16 cellular contexts compared by ENCODE assay signal in genomic region chr10:63208981-63209380, GRCh38.
A peak's percentile ranks its signal among the peaks of the same experiment; 100 is the strongest.
DNase-seq lines count a peak whose midpoint lies in the region; ATAC-seq and TF ChIP-seq lines count a peak whose summit lies in the region.
"Had no signal": no experiment of that assay in that cellular context is flagged by ENCODE, and none has a peak within 500 bp of the region (broad histone marks: within the 10 kb centered on the region; RNA-seq: fewer than 3 reads in every experiment).

No MANE protein-coding gene starts in this region.

- H3K4me1 ChIP-seq in SK-N-SH (ENCODE audit: control insufficient read depth in 1 of 2, insufficient read depth in 2 of 2, low read depth in 1 of 2, low read length in 1 of 2) (peaks cover 37 to 44% of the 10 kb centered on the region in 2 experiments), psoas muscle (peaks cover 47% of the 10 kb centered on the region)

- ATAC-seq in psoas muscle (peak in 3 of 4 donors; percentile 48 to 57 (median 49)), GM18873 (IDR thresholded peaks at IDR 0.05; ENCODE audit: low FRiP score, unreplicated experiment) (no peak), HG02763 (IDR thresholded peaks at IDR 0.05; ENCODE audit: unreplicated experiment) (no peak), HG03571 (IDR thresholded peaks at IDR 0.05; ENCODE audit: unreplicated experiment) (no peak)
- ATAC-seq: left lobe of liver had no signal

- peak overlapping the region; percentile 35; the same call in 1 of the 2 replicates for H3K4me2 ChIP-seq in SK-N-SH

- no peaks in the 10 kb centered on the region for H3K9me2 ChIP-seq in SK-N-SH

- intact Hi-C loops in psoas muscle (cut with DNase I): no loop called here

- TF ChIP-seq CTCF in SK-N-SH (IDR thresholded peaks at IDR 0.05): no peak
- no peak for TF ChIP-seq CTCF in psoas muscle (IDR thresholded peaks at IDR 0.05)

- H3K4me3 ChIP-seq in SK-N-SH (ENCODE audit: low read depth in 2 of 2, low read length in 1 of 2) (no peak overlapping the region), psoas muscle (no peak overlapping the region)
- H3K4me3 ChIP-seq: adrenal gland, ovary had no signal

- H2AFZ ChIP-seq in SK-N-SH (ENCODE audit: low read depth): no peak overlapping the region

- H3K27ac ChIP-seq in SK-N-SH (ENCODE audit: low read depth in 2 of 2, low read length in 1 of 2) (peak overlapping the region in 1 of 2 experiments; percentile 85; a peak in 2 of 4 replicates), psoas muscle (no peak overlapping the region)
- H3K27ac ChIP-seq: ovary had no signal

- H4K20me1 ChIP-seq in SK-N-SH (ENCODE audit: insufficient read depth): peaks cover 47% of the 10 kb centered on the region

- WGBS in SK-N-SH (ENCODE audit: low lambda C conversion rate): 61% methylated on average over 2 of the region's 2 CpGs
- WGBS in psoas muscle, 3 donors: 17 to 25% (median 19%) methylated on average over 2 of the region's 2 CpGs

- H3K27me3 ChIP-seq in SK-N-SH (ENCODE audit: insufficient read depth): no peaks in the 10 kb centered on the region
- H3K27me3 ChIP-seq in psoas muscle (ENCODE audit: insufficient read depth in 3 of 3, low read length in 2 of 3): no peaks in the 10 kb centered on the region
- H3K27me3 ChIP-seq: adrenal gland, ovary had no signal

- peak overlapping the region; percentile 21; the same call in 1 of the 2 replicates for H3K9ac ChIP-seq in SK-N-SH

- no peak for TF ChIP-seq EP300 in SK-N-SH (IDR thresholded peaks at IDR 0.05; ENCODE audit: borderline replicate concordance in 1 of 2, low read depth in 1 of 2, low read length in 1 of 2)

- CTCF ChIA-PET in SK-N-SH (lab: Yijun Ruan, JAX): interaction anchor here (2.1 to 2.4 kb wide), 2 partner anchors 9 to 511 kb away, joined by 5 to 6 read pairs; no protein-coding TSS in a partner anchor

- peak; percentile 2 for DNase-seq in NCI-H2171 treated with DMSO at 0.1 percent for 48 hours (lab: John Stamatoyannopoulos, UW)
- DNase-seq in NCI-H2171 (lab: John Stamatoyannopoulos, UW): no peak
- DNase-seq in SK-N-SH: no peak
- DNase-seq in fibroblast of peridontal ligament (ENCODE audit: extremely low read depth): peak; percentile 64
- no peak for DNase-seq in psoas muscle
- DNase-seq: 8988T; activated CD4-positive, alpha-beta T cell treated with anti-CD3 and anti-CD28 coated beads, Interleukin-2, amount 50 U/mL, for 1 hour; DMS53; NCI-H1436 treated with DMSO at 0.1 percent for 48 hours; ovary; stimulated activated CD4-positive, alpha-beta T cell treated with anti-CD3 and anti-CD28 coated beads, Interleukin-4, amount 100 ng/mL, for 24 hours had no signal

- POLR2A ChIA-PET in SK-N-SH (lab: Yijun Ruan, JAX): no interaction called here

- peaks cover 34% of the 10 kb centered on the region for H3F3A ChIP-seq in SK-N-SH (replicated peaks; ENCODE audit: insufficient read depth)

- no peaks in the 10 kb centered on the region for H3K9me3 ChIP-seq in SK-N-SH
- no peaks in the 10 kb centered on the region for H3K9me3 ChIP-seq in psoas muscle
- H3K9me3 ChIP-seq: adrenal gland, ovary had no signal

- H3K36me3 ChIP-seq in SK-N-SH (replicated peaks in 1 of 2; ENCODE audit: control insufficient read depth in 1 of 2, insufficient read depth in 2 of 2, low read length in 1 of 2): peaks cover 48 to 60% of the 10 kb centered on the region in 2 experiments
- H3K36me3 ChIP-seq in psoas muscle (ENCODE audit: insufficient read depth in 1 of 2, low read depth in 1 of 2): peaks cover 8 to 71% of the 10 kb centered on the region in 2 donors
- H3K36me3 ChIP-seq: ovary had no signal

- H3K79me2 ChIP-seq in SK-N-SH (ENCODE audit: insufficient read depth): peaks cover 84% of the 10 kb centered on the region

- no peak for TF ChIP-seq RAD21 in SK-N-SH (IDR thresholded peaks at IDR 0.05; ENCODE audit: low read length)

TF ChIP-seq in SK-N-SH, 30 proteins besides CTCF, POLR2A, EP300 and RAD21:
- TF ChIP-seq RXRA (IDR thresholded peaks at IDR 0.05; ENCODE audit: borderline replicate concordance, low read depth): no peak
- TF ChIP-seq SMC3 (IDR thresholded peaks at IDR 0.05; ENCODE audit: low read depth, low read length): no peak
- no peak for TF ChIP-seq FOXM1 (IDR thresholded peaks at IDR 0.05; ENCODE audit: low read depth)
- TF ChIP-seq SIN3A (IDR thresholded peaks at IDR 0.05; ENCODE audit: borderline replicate concordance, low read depth, low read length): no peak
- no peak for TF ChIP-seq CHD2 (IDR thresholded peaks at IDR 0.05; ENCODE audit: low read length, partially characterized antibody)
- TF ChIP-seq JUND (IDR thresholded peaks at IDR 0.05): no peak
- TF ChIP-seq PBX3 (IDR thresholded peaks at IDR 0.05): no peak
- no peak for TF ChIP-seq IRF3 (IDR thresholded peaks at IDR 0.05; ENCODE audit: low read depth, low read length)
- TF ChIP-seq ELF1 (IDR thresholded peaks at IDR 0.05): no peak
- TF ChIP-seq FOXJ3 (CRISPR knock-in tag; IDR thresholded peaks at IDR 0.05): no peak
- TF ChIP-seq NRF1 (IDR thresholded peaks at IDR 0.05; ENCODE audit: low read depth, low read length): no peak
- TF ChIP-seq ZBTB33 (IDR thresholded peaks at IDR 0.05; ENCODE audit: borderline replicate concordance, low read depth): no peak
- TF ChIP-seq GABPA (IDR thresholded peaks at IDR 0.05; ENCODE audit: low read depth): no peak
- no peak for TF ChIP-seq MAX (IDR thresholded peaks at IDR 0.05; ENCODE audit: low read depth)
- TF ChIP-seq TAF1 (IDR thresholded peaks at IDR 0.05; ENCODE audit: borderline replicate concordance, low read depth, low read length): no peak
- no peak for TF ChIP-seq MXI1 (IDR thresholded peaks at IDR 0.05; ENCODE audit: low read depth, low read length)
- no peak for TF ChIP-seq USF1 (IDR thresholded peaks at IDR 0.05; ENCODE audit: borderline replicate concordance, low read depth)
- TF ChIP-seq RCOR1 (IDR thresholded peaks at IDR 0.05; ENCODE audit: low read length): no peak
- no peak for TF ChIP-seq NFIC (IDR thresholded peaks at IDR 0.05; ENCODE audit: borderline replicate concordance)
TF ChIP-seq in SK-N-SH: peak in this region for 0.

Comparison
In these comparisons a context has a peak if more than half of its experiments do, and no peak if none do; other contexts are left out.
1. DNase-seq: peak in NCI-H2171 treated with DMSO at 0.1 percent for 48 hours (single experiment) and fibroblast of peridontal ligament (single experiment); none in NCI-H2171 (single experiment), SK-N-SH (single experiment) and psoas muscle (0 of 2).
2. ATAC-seq: peak in psoas muscle (3 of 4); none in GM18873 (single experiment), HG02763 (single experiment) and HG03571 (single experiment).